ENCODE assay signal across 19 cellular contexts in genomic region chr2:166181813-166182154, GRCh38. TPM values are rescaled to one million over a fixed set of nuclear protein-coding genes. Genes with fewer than 3 reads are reported as not detected.
DNase-seq lines count a peak whose midpoint lies in the region; ATAC-seq and TF ChIP-seq lines count a peak whose summit lies in the region.
"Had no signal": no experiment of that assay in that cellular context is flagged by ENCODE, and none has a peak within 500 bp of the region (broad histone marks: within the 10 kb centered on the region; RNA-seq: fewer than 3 reads in every experiment).

No MANE protein-coding gene starts in this region.

- H4K20me1 ChIP-seq in OCI-LY7 (ENCODE audit: insufficient read depth, low read length) (no peaks in the 10 kb centered on the region), MM.1S (ENCODE audit: insufficient read depth, low read length) (no peaks in the 10 kb centered on the region)

- no peaks in the 10 kb centered on the region for H3K27me3 ChIP-seq in MM.1S (replicated peaks; ENCODE audit: insufficient read depth, low read length)
- H3K27me3 ChIP-seq: colonic mucosa, ovary, upper lobe of right lung had no signal

- no TSS peak for BruUV-seq in OCI-LY7 (replicated peaks; lab: Mats Ljungman, UMichigan)

- H3K9me3 Mint-ChIP-seq in stimulated activated memory B cell treated with anti-CD40 and anti-IgM and Interleukin-4, amounts not matched to agents 10 μg/mL and 1 μg/mL and 100 μg/mL, for 72 hours: no peaks in the 10 kb centered on the region
- H3K9me3 Mint-ChIP-seq: activated CD4-positive, alpha-beta memory T cell treated with anti-CD3 and anti-CD28 coated beads for 36 hours; effector memory CD8-positive, alpha-beta T cell; memory B cell; naive B cell had no signal

- H2AFZ ChIP-seq in OCI-LY7 (ENCODE audit: low read length) (no peak overlapping the region), MM.1S (ENCODE audit: low read length) (no peak overlapping the region)

- H3K27me3 Mint-ChIP-seq in stimulated activated memory B cell treated with anti-CD40 and anti-IgM and Interleukin-4, amounts not matched to agents 10 μg/mL and 1 μg/mL and 100 μg/mL, for 72 hours: no peaks in the 10 kb centered on the region
- H3K27me3 Mint-ChIP-seq: activated CD4-positive, alpha-beta memory T cell treated with anti-CD3 and anti-CD28 coated beads for 36 hours; effector memory CD8-positive, alpha-beta T cell; memory B cell had no signal

- DNase-seq in OCI-LY7 (ENCODE audit: low spot score): no peak
- DNase-seq in epithelial cell of proximal tubule (ENCODE audit: low read depth): no peak
- no peak for DNase-seq in MM.1S
- no peak for DNase-seq in iPS-NIHi7 (ENCODE audit: extremely low spot score)
- DNase-seq: activated CD4-positive, CD25-positive, alpha-beta regulatory T cell; activated gamma-delta T cell treated with Interleukin-2 at 50 U/mL for 16 hours; activated T-cell treated with anti-CD3 and anti-CD28 coated beads for 4 hours; effector memory CD8-positive, alpha-beta T cell; naive B cell had no signal

- POLR2A ChIA-PET in OCI-LY7 (lab: Charles Lee): interaction anchor here (0.7 to 1.0 kb wide), 2 partner anchors 12 to 14 kb away, joined by 3 read pairs; no protein-coding TSS in a partner anchor

- H3K9me2 ChIP-seq in OCI-LY7 (ENCODE audit: insufficient read depth, low read length): no peaks in the 10 kb centered on the region
- no peaks in the 10 kb centered on the region for H3K9me2 ChIP-seq in MM.1S (replicated peaks; ENCODE audit: insufficient read depth, low read length)

- H3K36me3 Mint-ChIP-seq in stimulated activated memory B cell treated with anti-CD40 and anti-IgM and Interleukin-4, amounts not matched to agents 10 μg/mL and 1 μg/mL and 100 μg/mL, for 72 hours: no peaks in the 10 kb centered on the region
- H3K36me3 Mint-ChIP-seq: activated CD4-positive, alpha-beta memory T cell treated with anti-CD3 and anti-CD28 coated beads for 36 hours; memory B cell; naive B cell had no signal

- intact Hi-C loops in OCI-LY7 (cut with micrococcal nuclease; ENCODE audit: unreplicated experiment): no loop called here

- no peak overlapping the region for H3K27ac ChIP-seq in 22Rv1
- no peak overlapping the region for H3K27ac ChIP-seq in OCI-LY7 (ENCODE audit: low read depth, low read length, poor library complexity, severe bottlenecking)
- no peak overlapping the region for H3K27ac ChIP-seq in MM.1S (ENCODE audit: low read length)
- H3K27ac ChIP-seq: breast epithelium, colonic mucosa, ovary, upper lobe of right lung had no signal

- H3K4me1 Mint-ChIP-seq in stimulated activated memory B cell treated with anti-CD40 and anti-IgM and Interleukin-4, amounts not matched to agents 10 μg/mL and 1 μg/mL and 100 μg/mL, for 72 hours: no peaks in the 10 kb centered on the region
- H3K4me1 Mint-ChIP-seq: memory B cell, naive B cell had no signal

- H3K36me3 ChIP-seq in OCI-LY7 (ENCODE audit: insufficient read depth, low read length) (no peaks in the 10 kb centered on the region), MM.1S (replicated peaks; ENCODE audit: insufficient read depth, low read length) (no peaks in the 10 kb centered on the region)
- H3K36me3 ChIP-seq: breast epithelium, colonic mucosa, ovary, upper lobe of right lung had no signal

- H3K4me3 ChIP-seq in OCI-LY7 (ENCODE audit: low read depth, low read length, poor library complexity, severe bottlenecking) (no peak overlapping the region), epithelial cell of proximal tubule (ENCODE audit: low read depth, low read length) (no peak overlapping the region), MM.1S (ENCODE audit: low read length) (no peak overlapping the region)
- H3K4me3 ChIP-seq: breast epithelium, colonic mucosa, ovary, upper lobe of right lung had no signal

- H3K4me1 ChIP-seq in OCI-LY7 (ENCODE audit: insufficient read depth, low read length, poor library complexity, severe bottlenecking): no peaks in the 10 kb centered on the region
- 0 out of 2 replicates have a peak, but pooled peaks cover 3% of the 10 kb centered on the region for H3K4me1 ChIP-seq in MM.1S (ENCODE audit: low read length)
- H3K4me1 ChIP-seq: breast epithelium, colonic mucosa, upper lobe of right lung had no signal

- no peaks in the 10 kb centered on the region for H3K79me2 ChIP-seq in OCI-LY7 (ENCODE audit: insufficient read depth, low read depth, low read length)
- H3K79me2 ChIP-seq in MM.1S (ENCODE audit: low read length): no peaks in the 10 kb centered on the region

- H3K9me3 ChIP-seq in OCI-LY7 (ENCODE audit: low read length) (no peaks in the 10 kb centered on the region), MM.1S (replicated peaks; ENCODE audit: insufficient read depth, low read length) (no peaks in the 10 kb centered on the region)
- H3K9me3 ChIP-seq: breast epithelium, colonic mucosa, ovary, upper lobe of right lung had no signal

- peak; percentile 51 for TF ChIP-seq CTCF in 22Rv1 (IDR thresholded peaks at IDR 0.05)
- peak; percentile 64 for TF ChIP-seq CTCF in OCI-LY7 (conservative IDR thresholded peaks at IDR 0.05; ENCODE audit: low read length)
- peak; percentile 27 for TF ChIP-seq CTCF in epithelial cell of proximal tubule (conservative IDR thresholded peaks at IDR 0.05; ENCODE audit: low read depth, low read length)
- TF ChIP-seq CTCF in MM.1S (IDR thresholded peaks at IDR 0.05; ENCODE audit: low read length): no peak; the same call in 1 of the 2 replicates

- no peak overlapping the region for H3K27ac Mint-ChIP-seq in stimulated activated memory B cell treated with anti-CD40 and anti-IgM and Interleukin-4, amounts not matched to agents 10 μg/mL and 1 μg/mL and 100 μg/mL, for 72 hours
- H3K27ac Mint-ChIP-seq: activated CD4-positive, alpha-beta memory T cell treated with anti-CD3 and anti-CD28 coated beads for 36 hours; effector memory CD8-positive, alpha-beta T cell; memory B cell had no signal

- H3K4me2 ChIP-seq in OCI-LY7 (ENCODE audit: low read length) (no peak overlapping the region), MM.1S (ENCODE audit: low read depth, low read length) (no peak overlapping the region)

- H3F3A ChIP-seq in MM.1S (ENCODE audit: insufficient read depth, low read length): no peaks in the 10 kb centered on the region

- ATAC-seq in GM18909 (IDR thresholded peaks at IDR 0.05; ENCODE audit: poor library complexity, unreplicated experiment) (peak; percentile 7), HG02970 (IDR thresholded peaks at IDR 0.05; ENCODE audit: low FRiP score, unreplicated experiment) (no peak)
- no peak for ATAC-seq in stimulated activated memory B cell treated with anti-CD40 and anti-IgM and Interleukin-4, amounts not matched to agents 10 μg/mL and 1 μg/mL and 100 μg/mL, for 72 hours
- ATAC-seq: effector memory CD8-positive, alpha-beta T cell had no signal

- CTCF ChIA-PET in OCI-LY7 (lab: Charles Lee; ENCODE audit: unreplicated experiment): no interaction called here

- H3K9ac ChIP-seq in MM.1S (ENCODE audit: low read length): no peak overlapping the region

- H3K4me3 Mint-ChIP-seq in stimulated activated memory B cell treated with anti-CD40 and anti-IgM and Interleukin-4, amounts not matched to agents 10 μg/mL and 1 μg/mL and 100 μg/mL, for 72 hours: no peak overlapping the region
- H3K4me3 Mint-ChIP-seq: activated CD4-positive, alpha-beta memory T cell treated with anti-CD3 and anti-CD28 coated beads for 36 hours; effector memory CD8-positive, alpha-beta T cell; memory B cell; naive B cell had no signal

RNA-seq across cellular contexts. Expression of gene SCN1A, which starts 54.0 kb away (rescaled TPM):
- not detected in 2 replicates for total RNA-seq in OCI-LY7 (2014; rRNA removed; shearing (Covaris generic))
- not detected in 2 replicates for total RNA-seq in OCI-LY7 (2022)
- not detected in 2 replicates for total RNA-seq in epithelial cell of proximal tubule
- total RNA-seq: activated CD4-positive, alpha-beta memory T cell treated with anti-CD3 and anti-CD28 coated beads for 36 hours; breast epithelium had no signal
